Comparison of ENCODE assay signal across 18 cellular contexts in genomic region chr1:19178734-19179398, GRCh38. TPM values are rescaled to one million over a fixed set of nuclear protein-coding genes. Genes with fewer than 3 reads are reported as not detected.
DNase-seq lines count a peak whose midpoint lies in the region; ATAC-seq lines count a peak whose summit lies in the region.
"Had no signal": no experiment of that assay in that cellular context is flagged by ENCODE, and none has a peak within 500 bp of the region (broad histone marks: within the 10 kb centered on the region; RNA-seq: fewer than 3 reads in every experiment).

No MANE protein-coding gene starts in this region.

- DNase-seq in activated naive CD4-positive, alpha-beta T cell treated with anti-CD3 and anti-CD28 coated beads for 36 hours = no peak
- no peak for DNase-seq in activated naive CD4-positive, alpha-beta T cell (lab: John Stamatoyannopoulos, UW)
- DNase-seq in Jurkat, Clone E6-1 (ENCODE audit: low read depth, low spot score) = peak; percentile 19
- DNase-seq in naive thymus-derived CD8-positive, alpha-beta T cell = no peak
- DNase-seq in RKO (ENCODE audit: low spot score) (no peak), NCI-H2196 treated with DMSO at 0.1 percent for 48 hours (lab: John Stamatoyannopoulos, UW; ENCODE audit: unreplicated experiment) (no peak)
- DNase-seq: islet precursor cell; naive B cell; NCI-H1436; NCI-H2171; NCI-H774; stimulated activated CD4-positive, alpha-beta T cell treated with anti-CD3 and anti-CD28 coated beads, Interleukin-2, amount 100 ng/mL, for 24 hours; stomach had no signal

- intact Hi-C loops in activated naive CD4-positive, alpha-beta T cell treated with anti-CD3 and anti-CD28 coated beads for 36 hours (cut with micrococcal nuclease) = loop anchor here (5.0 kb wide), 1 partner anchor 63 kb away; no protein-coding TSS in a partner anchor

- H3K4me3 Mint-ChIP-seq in activated naive CD4-positive, alpha-beta T cell treated with anti-CD3 and anti-CD28 coated beads for 36 hours = no peak overlapping the region
- H3K4me3 Mint-ChIP-seq in activated naive CD8-positive, alpha-beta T cell = no peak overlapping the region
- peak overlapping the region in 1 of 10 donors; percentile 29 for H3K4me3 Mint-ChIP-seq in naive thymus-derived CD8-positive, alpha-beta T cell
- H3K4me3 Mint-ChIP-seq: CD14-positive monocyte, memory B cell, naive B cell had no signal

- peaks cover 17% of the 10 kb centered on the region for H3K4me1 Mint-ChIP-seq in activated naive CD4-positive, alpha-beta T cell treated with anti-CD3 and anti-CD28 coated beads for 36 hours (ENCODE audit: low read depth)
- peaks cover 23% of the 10 kb centered on the region for H3K4me1 Mint-ChIP-seq in activated naive CD8-positive, alpha-beta T cell (ENCODE audit: low read depth)
- peaks cover 11 to 33% (median 25%) of the 10 kb centered on the region in 4 donors for H3K4me1 Mint-ChIP-seq in naive thymus-derived CD8-positive, alpha-beta T cell
- H3K4me1 Mint-ChIP-seq: CD14-positive monocyte had no signal

- H3K36me3 Mint-ChIP-seq in activated naive CD4-positive, alpha-beta T cell treated with anti-CD3 and anti-CD28 coated beads for 36 hours (ENCODE audit: low read depth) = peaks cover 60% of the 10 kb centered on the region
- peaks cover 22% of the 10 kb centered on the region for H3K36me3 Mint-ChIP-seq in activated naive CD8-positive, alpha-beta T cell
- H3K36me3 Mint-ChIP-seq in naive thymus-derived CD8-positive, alpha-beta T cell = peaks cover 8 to 80% (median 26%) of the 10 kb centered on the region in 3 donors

- no peaks in the 10 kb centered on the region for H3K27me3 Mint-ChIP-seq in activated naive CD4-positive, alpha-beta T cell treated with anti-CD3 and anti-CD28 coated beads for 36 hours (ENCODE audit: low read depth)
- H3K27me3 Mint-ChIP-seq in activated naive CD8-positive, alpha-beta T cell = no peaks in the 10 kb centered on the region
- H3K27me3 Mint-ChIP-seq in naive thymus-derived CD8-positive, alpha-beta T cell = no peaks in the 10 kb centered on the region
- H3K27me3 Mint-ChIP-seq: memory B cell, naive B cell had no signal

- POLR2A ChIA-PET in naive thymus-derived CD8-positive, alpha-beta T cell (lab: Charles Lee) = interaction anchor here (0.6 to 1.3 kb wide), 3 partner anchors 30 to 703 kb away, joined by 3 to 4 read pairs (median 3); partner anchors contain the start of gene OTUD3

- CTCF ChIA-PET in activated naive CD4-positive, alpha-beta T cell treated with anti-CD3 and anti-CD28 coated beads for 36 hours (lab: Charles Lee) = interaction anchor here (1.1 to 2.2 kb wide), 5 partner anchors 9 to 72 kb away, joined by 3 to 12 read pairs (median 8); no protein-coding TSS in a partner anchor

- peak overlapping the region; percentile 23 for H3K27ac Mint-ChIP-seq in activated naive CD4-positive, alpha-beta T cell treated with anti-CD3 and anti-CD28 coated beads for 36 hours
- peak overlapping the region; percentile 82 for H3K27ac Mint-ChIP-seq in activated naive CD8-positive, alpha-beta T cell
- peak overlapping the region in 9 of 10 donors; percentile 3 to 93 (median 81) for H3K27ac Mint-ChIP-seq in naive thymus-derived CD8-positive, alpha-beta T cell
- H3K27ac Mint-ChIP-seq: memory B cell had no signal

- no peak for ATAC-seq in naive thymus-derived CD8-positive, alpha-beta T cell
- ATAC-seq in HG03196 (IDR thresholded peaks at IDR 0.05; ENCODE audit: unreplicated experiment) = no peak

- H3K4me3 ChIP-seq in Jurkat, Clone E6-1 (ENCODE audit: low read length) = no peak overlapping the region
- H3K4me3 ChIP-seq: HAP-1, stomach had no signal

- H3K9me3 Mint-ChIP-seq in activated naive CD4-positive, alpha-beta T cell treated with anti-CD3 and anti-CD28 coated beads for 36 hours = no peaks in the 10 kb centered on the region
- H3K9me3 Mint-ChIP-seq in activated naive CD8-positive, alpha-beta T cell (ENCODE audit: low read depth) = no peaks in the 10 kb centered on the region
- no peaks in the 10 kb centered on the region for H3K9me3 Mint-ChIP-seq in naive thymus-derived CD8-positive, alpha-beta T cell
- H3K9me3 Mint-ChIP-seq: CD14-positive monocyte, memory B cell, naive B cell had no signal

RNA-seq across cellular contexts. Expression of gene UBR4, which starts 31.2 kb away (rescaled TPM):
- 100 to 1,000 TPM; 165 to 169 TPM for total RNA-seq in activated naive CD4-positive, alpha-beta T cell treated with anti-CD3 and anti-CD28 coated beads for 36 hours
- 129 TPM for polyA plus RNA-seq in Jurkat, Clone E6-1 (2012; ENCODE audit: insufficient read depth, insufficient read length)
- 100 to 1,000 TPM; 147 to 156 TPM for total RNA-seq in naive thymus-derived CD8-positive, alpha-beta T cell
- polyA plus RNA-seq in naive thymus-derived CD8-positive, alpha-beta T cell = 10 to 100 TPM; 10.2 to 23.0 (median 17.0) TPM

Comparison
In these comparisons a context has a peak if more than half of its experiments do, and no peak if none do; other contexts are left out.
1. H3K27ac Mint-ChIP-seq: peak in every context shown above with its lines; median percentile 82 in activated naive CD8-positive, alpha-beta T cell; 81 in naive thymus-derived CD8-positive, alpha-beta T cell; 23 in activated naive CD4-positive, alpha-beta T cell treated with anti-CD3 and anti-CD28 coated beads for 36 hours.